Comparison of ENCODE assay signal across 12 cellular contexts in the genomic region with DNA sequence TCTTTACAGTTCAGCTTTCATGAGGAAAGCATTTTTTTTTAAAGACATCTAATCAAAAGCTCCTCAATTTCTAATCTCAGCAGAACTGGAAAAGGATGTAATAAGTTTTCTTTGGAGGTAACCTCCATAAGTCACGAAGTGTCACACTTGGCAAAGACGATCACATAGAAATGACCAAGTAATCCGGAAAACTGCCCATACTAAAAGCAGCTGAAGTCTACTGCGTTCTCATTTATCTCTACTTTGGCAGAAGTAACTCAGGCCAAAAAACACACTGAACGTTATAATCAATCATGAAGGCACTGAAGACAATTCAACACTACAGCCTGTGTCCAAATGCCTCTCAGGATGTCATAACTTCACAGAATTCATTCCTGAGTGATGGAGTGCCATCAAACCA.
"Had no signal": no experiment of that assay in that cellular context is flagged by ENCODE, and none has a peak within 500 bp of the region (broad histone marks: within the 10 kb centered on the region; RNA-seq: fewer than 3 reads in every experiment).

No MANE protein-coding gene starts in this region.

- H3K4me3 Mint-ChIP-seq: neural progenitor cell had no signal

- H3K4me3 ChIP-seq: hepatocyte, neural progenitor cell, pancreas, thyroid gland, vagina had no signal

- H3K36me3 Mint-ChIP-seq: neural progenitor cell had no signal

- H3K36me3 ChIP-seq: neural progenitor cell, pancreas, thyroid gland, vagina had no signal

- H3K27me3 ChIP-seq: hepatocyte, neural progenitor cell, pancreas, thyroid gland, vagina had no signal

- ATAC-seq: pancreas, SK-N-SH treated with all-trans-retinoic acid at 6 μM for 48 hours had no signal

- DNase-seq: activated gamma-delta T cell treated with Interleukin-2 at 50 U/mL for 16 hours; cortex of kidney; effector memory CD4-positive, alpha-beta T cell; mesendoderm; pancreas; stimulated activated CD4-positive, alpha-beta T cell treated with anti-CD3 and anti-CD28 coated beads, Interleukin-15, amount 100 ng/mL, for 24 hours; stimulated activated CD4-positive, alpha-beta T cell treated with anti-CD3 and anti-CD28 coated beads, Interleukin-4, amount 100 ng/mL, for 4 hours; thyroid gland had no signal

- H3K9me3 ChIP-seq: pancreas, thyroid gland, vagina had no signal

- H3K27ac Mint-ChIP-seq: neural progenitor cell had no signal

- H3K4me1 Mint-ChIP-seq: neural progenitor cell had no signal

- H3K27ac ChIP-seq: hepatocyte, neural progenitor cell, thyroid gland, vagina had no signal

- H3K9me3 Mint-ChIP-seq: neural progenitor cell had no signal
